ENCODE assay signal across 1 cellular context in the genomic region with DNA sequence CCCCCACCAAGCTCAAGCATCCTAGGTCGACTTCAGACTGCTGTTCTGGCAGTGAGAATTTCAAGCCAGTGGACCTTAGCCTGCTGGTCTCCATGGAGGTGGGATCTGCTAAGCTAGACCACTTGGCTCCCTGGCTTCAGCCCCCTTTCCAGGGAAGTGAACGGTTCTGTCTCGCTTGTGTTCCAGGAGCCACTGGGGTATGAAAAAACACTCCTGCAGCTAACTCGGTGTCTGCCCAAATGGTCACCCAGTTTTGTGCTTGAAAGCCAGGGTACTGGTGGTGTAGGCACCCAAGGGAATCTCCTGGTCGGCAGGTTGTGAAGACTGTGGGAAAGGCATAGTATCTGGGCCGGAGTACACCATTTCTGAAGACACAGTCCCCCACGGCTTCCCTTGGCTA.
TF ChIP-seq lines count a peak whose summit lies in the region.

No MANE protein-coding gene starts in this region.

TF ChIP-seq in H1, 55 proteins besides CTCF, POLR2A, EP300 and RAD21:
- no peak for TF ChIP-seq CBX8 (IDR thresholded peaks at IDR 0.05; ENCODE audit: borderline replicate concordance, low read depth, low read length)
- no peak for TF ChIP-seq EZH2 (IDR thresholded peaks at IDR 0.05; ENCODE audit: low read depth, low read length, severe bottlenecking)
- TF ChIP-seq NRF1 (IDR thresholded peaks at IDR 0.05; ENCODE audit: low read depth, low read length), result no peak
- TF ChIP-seq, protein P1, sequence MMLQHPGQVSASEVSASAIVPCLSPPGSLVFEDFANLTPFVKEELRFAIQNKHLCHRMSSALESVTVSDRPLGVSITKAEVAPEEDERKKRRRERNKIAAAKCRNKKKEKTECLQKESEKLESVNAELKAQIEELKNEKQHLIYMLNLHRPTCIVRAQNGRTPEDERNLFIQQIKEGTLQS (IDR thresholded peaks at IDR 0.05; ENCODE audit: insufficient read depth, low read depth, low read length), result no peak
- no peak for TF ChIP-seq PHF8 (conservative IDR thresholded peaks at IDR 0.05; ENCODE audit: low read depth, low read length)
- no peak for TF ChIP-seq SIN3A (conservative IDR thresholded peaks at IDR 0.05 in 1 of 2, IDR thresholded peaks at IDR 0.05 in 1 of 2; ENCODE audit: low read depth in 1 of 2, low read length in 2 of 2)
- TF ChIP-seq KDM5A (IDR thresholded peaks at IDR 0.05; ENCODE audit: low read length), result no peak
- no peak for TF ChIP-seq JUND (IDR thresholded peaks at IDR 0.05; ENCODE audit: low read length)
- TF ChIP-seq POU5F1 (IDR thresholded peaks at IDR 0.05; ENCODE audit: low read depth, low read length), result no peak
- no peak for TF ChIP-seq SP1 (IDR thresholded peaks at IDR 0.05; ENCODE audit: low read depth, low read length)
- TF ChIP-seq, protein P2, sequence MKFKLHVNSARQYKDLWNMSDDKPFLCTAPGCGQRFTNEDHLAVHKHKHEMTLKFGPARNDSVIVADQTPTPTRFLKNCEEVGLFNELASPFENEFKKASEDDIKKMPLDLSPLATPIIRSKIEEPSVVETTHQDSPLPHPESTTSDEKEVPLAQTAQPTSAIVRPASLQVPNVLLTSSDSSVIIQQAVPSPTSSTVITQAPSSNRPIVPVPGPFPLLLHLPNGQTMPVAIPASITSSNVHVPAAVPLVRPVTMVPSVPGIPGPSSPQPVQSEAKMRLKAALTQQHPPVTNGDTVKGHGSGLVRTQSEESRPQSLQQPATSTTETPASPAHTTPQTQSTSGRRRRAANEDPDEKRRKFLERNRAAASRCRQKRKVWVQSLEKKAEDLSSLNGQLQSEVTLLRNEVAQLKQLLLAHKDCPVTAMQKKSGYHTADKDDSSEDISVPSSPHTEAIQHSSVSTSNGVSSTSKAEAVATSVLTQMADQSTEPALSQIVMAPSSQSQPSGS (IDR thresholded peaks at IDR 0.05; ENCODE audit: low read length), result no peak
- TF ChIP-seq, protein P3, sequence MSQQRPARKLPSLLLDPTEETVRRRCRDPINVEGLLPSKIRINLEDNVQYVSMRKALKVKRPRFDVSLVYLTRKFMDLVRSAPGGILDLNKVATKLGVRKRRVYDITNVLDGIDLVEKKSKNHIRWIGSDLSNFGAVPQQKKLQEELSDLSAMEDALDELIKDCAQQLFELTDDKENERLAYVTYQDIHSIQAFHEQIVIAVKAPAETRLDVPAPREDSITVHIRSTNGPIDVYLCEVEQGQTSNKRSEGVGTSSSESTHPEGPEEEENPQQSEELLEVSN (IDR thresholded peaks at IDR 0.05), result no peak
- TF ChIP-seq JUN (IDR thresholded peaks at IDR 0.05; ENCODE audit: low read depth, low read length), result no peak
- no peak for TF ChIP-seq CHD1 (IDR thresholded peaks at IDR 0.05; ENCODE audit: low read depth, low read length)
- TF ChIP-seq ASH2L (IDR thresholded peaks at IDR 0.05; ENCODE audit: low read length), result no peak
- no peak for TF ChIP-seq HDAC6 (IDR thresholded peaks at IDR 0.05; ENCODE audit: low read depth, low read length)
- no peak for TF ChIP-seq BRCA1 (IDR thresholded peaks at IDR 0.05; ENCODE audit: low read depth, low read length)
- no peak for TF ChIP-seq SRF (IDR thresholded peaks at IDR 0.05; ENCODE audit: low read depth, low read length)
- TF ChIP-seq KDM4A (IDR thresholded peaks at IDR 0.05; ENCODE audit: low read depth, low read length, severe bottlenecking), result no peak
